ENCODE assay signal across 1 cellular context in genomic region chr17:47843391-47843730, GRCh38.
TF ChIP-seq lines count a peak whose summit lies in the region.

No MANE protein-coding gene starts in this region.

TF ChIP-seq in HCT116, 20 proteins besides CTCF, POLR2A, EP300 and RAD21:
- no peak for TF ChIP-seq SP1 (IDR thresholded peaks at IDR 0.05; ENCODE audit: low read depth)
- TF ChIP-seq EZH2phosphoT487 (IDR thresholded peaks at IDR 0.05; ENCODE audit: borderline replicate concordance) = no peak
- no peak for TF ChIP-seq ZBTB33 (IDR thresholded peaks at IDR 0.05; ENCODE audit: extremely low read depth, insufficient replicate concordance, low read length)
- TF ChIP-seq FOSL1 (IDR thresholded peaks at IDR 0.05; ENCODE audit: low read depth) = no peak
- no peak for TF ChIP-seq ZNF274 (IDR thresholded peaks at IDR 0.05; ENCODE audit: low read depth, low read length)
- TF ChIP-seq SIN3A (IDR thresholded peaks at IDR 0.05; ENCODE audit: low read depth) = no peak
- TF ChIP-seq SRF (IDR thresholded peaks at IDR 0.05; ENCODE audit: low read depth) = no peak
- no peak for TF ChIP-seq ZFX (IDR thresholded peaks at IDR 0.05)
- no peak for TF ChIP-seq CBX3 (IDR thresholded peaks at IDR 0.05; ENCODE audit: low read depth)
- TF ChIP-seq REST (IDR thresholded peaks at IDR 0.05; ENCODE audit: low read depth) = no peak
- TF ChIP-seq TCF7L2 (IDR thresholded peaks at IDR 0.05; ENCODE audit: borderline replicate concordance, extremely low read depth, insufficient read depth, insufficient read length) = no peak
- no peak for TF ChIP-seq EGR1 (IDR thresholded peaks at IDR 0.05; ENCODE audit: low read depth)
- TF ChIP-seq MAX (IDR thresholded peaks at IDR 0.05) = no peak
- TF ChIP-seq YY1 (IDR thresholded peaks at IDR 0.05; ENCODE audit: extremely low read depth, insufficient replicate concordance, low read depth, low read length) = no peak
- no peak for TF ChIP-seq CEBPB (IDR thresholded peaks at IDR 0.05; ENCODE audit: low read depth)
- no peak for TF ChIP-seq EZH2 (IDR thresholded peaks at IDR 0.05)
